8 cellular contexts compared by ENCODE assay signal in genomic region chr7:99473315-99473596, GRCh38. TPM values are rescaled to one million over a fixed set of nuclear protein-coding genes. Genes with fewer than 3 reads are reported as not detected.
DNase-seq lines count a peak whose midpoint lies in the region; ATAC-seq, FAIRE-seq and TF ChIP-seq lines count a peak whose summit lies in the region.

No MANE protein-coding gene starts in this region.

- H3K27ac Mint-ChIP-seq in T-helper 1 cell treated with Interleukin-12 subunit alpha and Interleukin-12 subunit beta and Interleukin-4 antibody, amounts not matched to agents 30 μg/mL and 1 μg/mL, for 36 hours = peak overlapping the region; percentile 92
- peak overlapping the region; percentile 85 to 99 (median 96) for H3K27ac Mint-ChIP-seq in nephron

- H3K9me3 Mint-ChIP-seq in T-helper 1 cell treated with Interleukin-12 subunit alpha and Interleukin-12 subunit beta and Interleukin-4 antibody, amounts not matched to agents 30 μg/mL and 1 μg/mL, for 36 hours = no peaks in the 10 kb centered on the region
- H3K9me3 Mint-ChIP-seq in nephron = no peaks in the 10 kb centered on the region

- TF ChIP-seq EP300 in esophagus muscularis mucosa (IDR thresholded peaks at IDR 0.05) = no peak

- H3K4me3 ChIP-seq in esophagus muscularis mucosa = peak overlapping the region; percentile 64 to 89 (median 82)

- H3K36me3 Mint-ChIP-seq in T-helper 1 cell treated with Interleukin-12 subunit alpha and Interleukin-12 subunit beta and Interleukin-4 antibody, amounts not matched to agents 30 μg/mL and 1 μg/mL, for 36 hours (ENCODE audit: low read depth) = peaks cover 16% of the 10 kb centered on the region
- H3K36me3 Mint-ChIP-seq in nephron (ENCODE audit: low read depth) = peaks cover 14% of the 10 kb centered on the region

- WGBS in esophagus muscularis mucosa = 1% methylated on average over 7 of the region's 7 CpGs

- DNase-seq in stimulated activated CD4-positive, alpha-beta T cell treated with anti-CD3 and anti-CD28 coated beads, Interleukin-15, amount 100 ng/mL, for 24 hours = peak; percentile 26
- no peak for DNase-seq in stimulated activated CD4-positive, alpha-beta T cell treated with anti-CD3 and anti-CD28 coated beads, Interleukin-2, amount 100 ng/mL, for 24 hours
- peak; percentile 13 for DNase-seq in HTR-8/SVneo (ENCODE audit: insufficient read length, low spot score)
- DNase-seq in esophagus muscularis mucosa (ENCODE audit: extremely low spot score) = no peak
- no peak for DNase-seq in GOT3 (lab: John Stamatoyannopoulos, UW)

- no peak for TF ChIP-seq POLR2A in esophagus muscularis mucosa (IDR thresholded peaks at IDR 0.05; ENCODE audit: low read depth)

- H3K27me3 Mint-ChIP-seq in T-helper 1 cell treated with Interleukin-12 subunit alpha and Interleukin-12 subunit beta and Interleukin-4 antibody, amounts not matched to agents 30 μg/mL and 1 μg/mL, for 36 hours (ENCODE audit: low read depth) = peaks cover 3% of the 10 kb centered on the region
- H3K27me3 Mint-ChIP-seq in nephron (ENCODE audit: low read depth) = peaks cover 24% of the 10 kb centered on the region

- TF ChIP-seq CTCF in esophagus muscularis mucosa (IDR thresholded peaks at IDR 0.05) (no peak), nephron (IDR thresholded peaks at IDR 0.05; ENCODE audit: unreplicated experiment in 3 of 3) (no peak)

- H3K9me3 ChIP-seq in esophagus muscularis mucosa = no peaks in the 10 kb centered on the region

- no peak for ATAC-seq in GM19023 (IDR thresholded peaks at IDR 0.05; ENCODE audit: unreplicated experiment)

- peaks cover 0 to 2% (median under 1%) of the 10 kb centered on the region in 4 donors for H3K36me3 ChIP-seq in esophagus muscularis mucosa

- H3K4me3 Mint-ChIP-seq in T-helper 1 cell treated with Interleukin-12 subunit alpha and Interleukin-12 subunit beta and Interleukin-4 antibody, amounts not matched to agents 30 μg/mL and 1 μg/mL, for 36 hours = peak overlapping the region; percentile 96
- peak overlapping the region; percentile 98 for H3K4me3 Mint-ChIP-seq in nephron

- peaks cover 29% of the 10 kb centered on the region for H3K4me1 Mint-ChIP-seq in T-helper 1 cell treated with Interleukin-12 subunit alpha and Interleukin-12 subunit beta and Interleukin-4 antibody, amounts not matched to agents 30 μg/mL and 1 μg/mL, for 36 hours (ENCODE audit: low read depth)
- H3K4me1 Mint-ChIP-seq in nephron = peaks cover 10% of the 10 kb centered on the region

- intact Hi-C loops in esophagus muscularis mucosa (cut with DNase I) = loop anchor here (2.0 kb wide), 1 partner anchor 26 kb away; no protein-coding TSS in a partner anchor

- H3K27ac ChIP-seq in esophagus muscularis mucosa (replicated peaks in 1 of 4) = peak overlapping the region; percentile 90 to 93 (median 91)

- FAIRE-seq in HTR-8/SVneo (lab: Jason Lieb, UNC) = no peak

- H3K4me1 ChIP-seq in esophagus muscularis mucosa = peaks cover 21 to 29% (median 26%) of the 10 kb centered on the region in 4 donors

- H3K27me3 ChIP-seq in esophagus muscularis mucosa = no peaks in the 10 kb centered on the region

RNA-seq across cellular contexts. Expression of gene ZNF789, which starts 0.6 kb away (rescaled TPM):
- 1 to 10 TPM; 2.5 to 6.2 (median 3.0) TPM for total RNA-seq in esophagus muscularis mucosa

RNA-seq across cellular contexts. Expression of gene ATP5MF, which starts 7.3 kb away (rescaled TPM):
- total RNA-seq in esophagus muscularis mucosa = 100 to 1,000 TPM; 487 to 697 (median 507) TPM

RNA-seq across cellular contexts. Expression of gene ZNF394, which starts 26.8 kb away (rescaled TPM):
- total RNA-seq in esophagus muscularis mucosa = 10 to 100 TPM; 26.6 to 37.9 (median 32.7) TPM

RNA-seq across cellular contexts. Expression of gene ZKSCAN5, which starts 31.2 kb away (rescaled TPM):
- 10 to 100 TPM in 2 of 4 donors, 1 to 10 TPM in 2; 9.6 to 11.2 (median 10.5) TPM for total RNA-seq in esophagus muscularis mucosa

RNA-seq across cellular contexts. Expression of gene CPSF4, which starts 34.5 kb away (rescaled TPM):
- 10 to 100 TPM; 19.1 to 25.3 (median 20.8) TPM for total RNA-seq in esophagus muscularis mucosa

Comparison
In these comparisons a context has a peak if more than half of its experiments do, and no peak if none do; other contexts are left out.
1. DNase-seq: peak in stimulated activated CD4-positive, alpha-beta T cell treated with anti-CD3 and anti-CD28 coated beads, Interleukin-15, amount 100 ng/mL, for 24 hours (single experiment) and HTR-8/SVneo (single experiment); none in stimulated activated CD4-positive, alpha-beta T cell treated with anti-CD3 and anti-CD28 coated beads, Interleukin-2, amount 100 ng/mL, for 24 hours (0 of 2), esophagus muscularis mucosa (single experiment) and GOT3 (single experiment).